11 cellular contexts compared by ENCODE assay signal in genomic region chr11:22780914-22781593, GRCh38. TPM values are rescaled to one million over a fixed set of nuclear protein-coding genes. Genes with fewer than 3 reads are reported as not detected.
DNase-seq lines count a peak whose midpoint lies in the region; ATAC-seq and TF ChIP-seq lines count a peak whose summit lies in the region.
"Had no signal": no experiment of that assay in that cellular context is flagged by ENCODE, and none has a peak within 500 bp of the region (broad histone marks: within the 10 kb centered on the region; RNA-seq: fewer than 3 reads in every experiment).

No MANE protein-coding gene starts in this region.

- no peak overlapping the region for H3K27ac Mint-ChIP-seq in T-helper 2 cell treated with Interferon-gamma antibody and Interleukin-4, amounts not matched to agents 5 μg/mL and 100 μg/mL, for 36 hours
- H3K27ac Mint-ChIP-seq in type B pancreatic cell: no peak overlapping the region
- H3K27ac Mint-ChIP-seq: CD14-positive monocyte had no signal

- no peaks in the 10 kb centered on the region for H3K36me3 Mint-ChIP-seq in T-helper 2 cell treated with Interferon-gamma antibody and Interleukin-4, amounts not matched to agents 5 μg/mL and 100 μg/mL, for 36 hours (ENCODE audit: low read depth)
- no peaks in the 10 kb centered on the region for H3K36me3 Mint-ChIP-seq in type B pancreatic cell
- H3K36me3 Mint-ChIP-seq: CD14-positive monocyte; naive thymus-derived CD8-positive, alpha-beta T cell had no signal

- H3K4me1 Mint-ChIP-seq in T-helper 2 cell treated with Interferon-gamma antibody and Interleukin-4, amounts not matched to agents 5 μg/mL and 100 μg/mL, for 36 hours (ENCODE audit: low read depth): peaks cover 4% of the 10 kb centered on the region
- H3K4me1 Mint-ChIP-seq in type B pancreatic cell (ENCODE audit: unreplicated experiment): peaks cover 4% of the 10 kb centered on the region
- H3K4me1 Mint-ChIP-seq: CD14-positive monocyte had no signal

- ATAC-seq in GM19035 (IDR thresholded peaks at IDR 0.05; ENCODE audit: unreplicated experiment) (peak; percentile 87), HG02938 (IDR thresholded peaks at IDR 0.05; ENCODE audit: unreplicated experiment) (peak; percentile 94)

- TF ChIP-seq CTCF in type B pancreatic cell (conservative IDR thresholded peaks at IDR 0.05): no peak

- DNase-seq in COLO668 (lab: John Stamatoyannopoulos, UW; ENCODE audit: unreplicated experiment) (peak; percentile 6), NCI-H2227 (lab: John Stamatoyannopoulos, UW; ENCODE audit: unreplicated experiment) (peak; percentile 53), NCI-H510A treated with DMSO at 0.1 percent for 48 hours (lab: John Stamatoyannopoulos, UW) (no peak), SW 1271 (lab: John Stamatoyannopoulos, UW) (no peak), type B pancreatic cell (ENCODE audit: extremely low spot score, unreplicated experiment) (no peak)
- DNase-seq in T-helper 2 cell treated with Interferon-gamma antibody and Interleukin-4, amounts not matched to agents 5 μg/mL and 100 μg/mL, for 36 hours (ENCODE audit: low spot score): no peak
- DNase-seq: anterior cingulate cortex had no signal

- H3K27me3 Mint-ChIP-seq in T-helper 2 cell treated with Interferon-gamma antibody and Interleukin-4, amounts not matched to agents 5 μg/mL and 100 μg/mL, for 36 hours (ENCODE audit: low read depth): no peaks in the 10 kb centered on the region
- H3K27me3 Mint-ChIP-seq in type B pancreatic cell: no peaks in the 10 kb centered on the region

- no peaks in the 10 kb centered on the region for H3K9me3 Mint-ChIP-seq in T-helper 2 cell treated with Interferon-gamma antibody and Interleukin-4, amounts not matched to agents 5 μg/mL and 100 μg/mL, for 36 hours
- H3K9me3 Mint-ChIP-seq in type B pancreatic cell: peaks cover 9% of the 10 kb centered on the region
- H3K9me3 Mint-ChIP-seq: naive thymus-derived CD8-positive, alpha-beta T cell had no signal

- H3K4me3 Mint-ChIP-seq in T-helper 2 cell treated with Interferon-gamma antibody and Interleukin-4, amounts not matched to agents 5 μg/mL and 100 μg/mL, for 36 hours: no peak overlapping the region
- no peak overlapping the region for H3K4me3 Mint-ChIP-seq in type B pancreatic cell
- H3K4me3 Mint-ChIP-seq: CD14-positive monocyte; naive thymus-derived CD8-positive, alpha-beta T cell had no signal

RNA-seq across cellular contexts. Expression of gene SVIP, which starts 48.5 kb away (rescaled TPM):
- total RNA-seq in type B pancreatic cell (ENCODE audit: low replicate concordance): 26.5 and 30.1 TPM in 2 replicates

Comparison
In these comparisons a context has a peak if more than half of its experiments do, and no peak if none do; other contexts are left out.
1. DNase-seq: peak in COLO668 (single experiment) and NCI-H2227 (single experiment); none in NCI-H510A treated with DMSO at 0.1 percent for 48 hours (single experiment), SW 1271 (0 of 2), T-helper 2 cell treated with Interferon-gamma antibody and Interleukin-4, amounts not matched to agents 5 μg/mL and 100 μg/mL, for 36 hours (single experiment) and type B pancreatic cell (single experiment).